ENCODE assay signal across 24 cellular contexts in the genomic region with DNA sequence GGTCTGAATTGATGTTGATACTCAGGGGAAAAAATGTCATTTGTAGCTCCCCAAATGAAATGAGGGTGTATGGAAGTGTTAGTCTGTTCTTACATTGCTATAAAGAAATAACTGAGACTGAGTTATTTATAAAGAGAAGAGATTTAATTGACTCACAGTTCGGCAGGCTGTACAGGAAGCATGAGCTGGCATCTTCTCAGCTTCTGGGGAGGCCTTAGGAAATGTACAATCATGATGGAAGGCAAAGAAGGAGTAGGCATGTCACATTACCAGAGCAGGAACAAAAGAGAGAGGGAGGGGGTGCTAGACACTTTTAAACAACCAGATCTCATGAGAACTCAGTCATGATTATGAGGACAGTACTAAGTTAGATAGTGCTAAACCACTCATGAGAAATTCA.
DNase-seq lines count a peak whose midpoint lies in the region; FAIRE-seq and TF ChIP-seq lines count a peak whose summit lies in the region.
"Had no signal": no experiment of that assay in that cellular context is flagged by ENCODE, and none has a peak within 500 bp of the region (broad histone marks: within the 10 kb centered on the region; RNA-seq: fewer than 3 reads in every experiment).

No MANE protein-coding gene starts in this region.

- H3K4me1 ChIP-seq in effector memory CD4-positive, alpha-beta T cell (ENCODE audit: control insufficient read depth, insufficient read depth, low read length, poor library complexity, severe bottlenecking), result no peaks in the 10 kb centered on the region
- H3K4me1 ChIP-seq: BLaER1 treated with 17β-estradiol and CSF1 and Interleukin-3, amounts not matched to agents 10 nM and 100 nM had no signal

- no peak for TF ChIP-seq CTCF in bronchial epithelial cell (IDR thresholded peaks at IDR 0.05; ENCODE audit: insufficient read depth, low read length, severe bottlenecking)

- no peaks in the 10 kb centered on the region for H3K9me3 ChIP-seq in effector memory CD4-positive, alpha-beta T cell (ENCODE audit: control insufficient read depth, low read length)
- H3K9me3 ChIP-seq: BLaER1 treated with 17β-estradiol and CSF1 and Interleukin-3, amounts not matched to agents 10 nM and 100 nM had no signal

- no peaks in the 10 kb centered on the region for H3K36me3 ChIP-seq in bronchial epithelial cell (ENCODE audit: control insufficient read depth, insufficient read depth, low read length)
- H3K36me3 ChIP-seq in effector memory CD4-positive, alpha-beta T cell (ENCODE audit: control insufficient read depth, insufficient read depth, low read length), result no peaks in the 10 kb centered on the region
- H3K36me3 ChIP-seq: BLaER1 treated with 17β-estradiol and CSF1 and Interleukin-3, amounts not matched to agents 10 nM and 100 nM had no signal

- H3K27ac ChIP-seq in effector memory CD4-positive, alpha-beta T cell (ENCODE audit: insufficient read depth, low read length, poor library complexity, severe bottlenecking), result no peak overlapping the region
- H3K27ac ChIP-seq: 22Rv1; BLaER1 treated with 17β-estradiol and CSF1 and Interleukin-3, amounts not matched to agents 10 nM and 100 nM had no signal

- H3K4me3 ChIP-seq in bronchial epithelial cell (ENCODE audit: low read depth, low read length), result no peak overlapping the region
- no peak overlapping the region for H3K4me3 ChIP-seq in effector memory CD4-positive, alpha-beta T cell (ENCODE audit: insufficient read depth, low read depth, low read length, poor library complexity, severe bottlenecking)
- H3K4me3 ChIP-seq: BLaER1 treated with 17β-estradiol and CSF1 and Interleukin-3, amounts not matched to agents 10 nM and 100 nM; GM12878 had no signal

- peak; percentile 1 for DNase-seq in A172 (ENCODE audit: low spot score)
- DNase-seq in HT1080 (ENCODE audit: low read depth), result peak; percentile 52
- DNase-seq in bronchial epithelial cell (ENCODE audit: low read depth), result peak; percentile 48
- DNase-seq in effector memory CD4-positive, alpha-beta T cell, result no peak
- no peak for DNase-seq in C1 segment of cervical spinal cord (lab: John Stamatoyannopoulos, UW)
- DNase-seq in activated naive CD4-positive, alpha-beta T cell (lab: John Stamatoyannopoulos, UW), result no peak
- DNase-seq: AML-193; CD4-positive, alpha-beta memory T cell; CD4-positive, CD25-positive, alpha-beta regulatory T cell; CD8-positive, alpha-beta memory T cell; COR-L47; DMS 273 treated with DMSO at 0.1 percent for 48 hours; DMS153; DMS53; DMS79; DND-41; EL; GDM1 had no signal

- H3K27me3 ChIP-seq in bronchial epithelial cell (ENCODE audit: control insufficient read depth, insufficient read depth, low read length), result no peaks in the 10 kb centered on the region
- no peaks in the 10 kb centered on the region for H3K27me3 ChIP-seq in effector memory CD4-positive, alpha-beta T cell (replicated peaks; ENCODE audit: control insufficient read depth, insufficient read depth, low read length, poor library complexity, severe bottlenecking)

- FAIRE-seq in bronchial epithelial cell (lab: Jason Lieb, UNC), result no peak
- FAIRE-seq: A204.1, GM12878, GM12892, GM18507 had no signal

Comparison
In these comparisons a context has a peak if more than half of its experiments do, and no peak if none do; other contexts are left out.
1. DNase-seq: peak in A172 (single experiment), HT1080 (single experiment) and bronchial epithelial cell (single experiment); none in effector memory CD4-positive, alpha-beta T cell (0 of 3), C1 segment of cervical spinal cord (0 of 14) and activated naive CD4-positive, alpha-beta T cell (0 of 4).